Comparison of ENCODE assay signal across 22 cellular contexts in genomic region chr4:154908168-154908567, GRCh38.
A peak's percentile ranks its signal among the peaks of the same experiment; 100 is the strongest.
DNase-seq lines count a peak whose midpoint lies in the region; ATAC-seq and TF ChIP-seq lines count a peak whose summit lies in the region.
"Had no signal": no experiment of that assay in that cellular context is flagged by ENCODE, and none has a peak within 500 bp of the region (broad histone marks: within the 10 kb centered on the region; RNA-seq: fewer than 3 reads in every experiment).

No MANE protein-coding gene starts in this region.

- WGBS in mammary epithelial cell (ENCODE audit: low coverage, missing lambda C conversion rate) = 0% methylated on average over 1 of the region's 1 CpG

- H3K4me3 ChIP-seq in mammary epithelial cell (replicated peaks in 1 of 3; ENCODE audit: insufficient read depth in 1 of 3, low read depth in 2 of 3, low read length in 3 of 3) = no peak overlapping the region

- ATAC-seq in HG03045 (IDR thresholded peaks at IDR 0.05; ENCODE audit: unreplicated experiment) = no peak
- no peak for ATAC-seq in GM21390 (IDR thresholded peaks at IDR 0.05; ENCODE audit: unreplicated experiment)
- no peak for ATAC-seq in HG03175 (IDR thresholded peaks at IDR 0.05; ENCODE audit: unreplicated experiment)
- ATAC-seq: activated CD8-positive, alpha-beta memory T cell treated with anti-CD3 and anti-CD28 coated beads, Interleukin-2, amount 10 ng/mL, durations not matched to agents 7 days and 5 days; left ventricle myocardium superior; naive thymus-derived CD8-positive, alpha-beta T cell; stimulated activated effector memory CD8-positive, alpha-beta T cell treated with anti-CD3 and anti-CD28 coated beads, Interleukin-12 subunit alpha, Interleukin-12 subunit beta, amount 100 ng/mL, for 72 hours had no signal

- no peak overlapping the region for H2AFZ ChIP-seq in mammary epithelial cell (ENCODE audit: low read depth, low read length)

- no peak overlapping the region for H3K4me2 ChIP-seq in mammary epithelial cell (ENCODE audit: insufficient read depth, low read depth, low read length)
- H3K4me2 ChIP-seq: KMS-11 had no signal

- no peaks in the 10 kb centered on the region for H3K79me2 ChIP-seq in mammary epithelial cell (ENCODE audit: insufficient read depth, low read length)

- in situ Hi-C loops in mammary epithelial cell (cut with MboI; ENCODE audit: low sequenced_read_pairs in 2 of 2) = no loop called here

- BruUV-seq in mammary epithelial cell (replicated peaks; lab: Mats Ljungman, UMichigan) = no TSS peak

- DNase-seq in AG20443 (ENCODE audit: low spot score) (peak; percentile 32), LHCN-M2 (ENCODE audit: low read depth) (peak; percentile 8), mammary epithelial cell (peak; percentile 78), kidney tubule cell (ENCODE audit: low spot score) (peak; percentile 92)
- no peak for DNase-seq in effector CD4-positive, alpha-beta T cell
- DNase-seq: activated CD4-positive, alpha-beta T cell treated with anti-CD3 and anti-CD28 coated beads, Interleukin-2, amount 10 ng/mL, durations not matched to agents 7 days and 5 days; activated CD8-positive, alpha-beta memory T cell treated with anti-CD3 and anti-CD28 coated beads, Interleukin-2, amount 10 ng/mL, durations not matched to agents 7 days and 5 days; anterior cingulate cortex; C1 segment of cervical spinal cord; Caco-2; dermis blood vessel endothelial cell; left ventricle myocardium superior; naive thymus-derived CD8-positive, alpha-beta T cell; NCI-H1092; NCI-H187; NCI-H526 treated with DMSO at 0.1 percent for 48 hours; WERI-Rb-1 had no signal

- no peaks in the 10 kb centered on the region for H4K20me1 ChIP-seq in mammary epithelial cell (ENCODE audit: insufficient read depth, low read length)

- H3K4me1 ChIP-seq in mammary epithelial cell (ENCODE audit: insufficient read depth, low read length) = peaks cover 5% of the 10 kb centered on the region
- H3K4me1 ChIP-seq: Caco-2 had no signal

- H3K27me3 ChIP-seq in mammary epithelial cell (ENCODE audit: insufficient read depth, low read length) = no peaks in the 10 kb centered on the region

- TF ChIP-seq CTCF in mammary epithelial cell (conservative IDR thresholded peaks at IDR 0.05 in 1 of 2, IDR thresholded peaks at IDR 0.05 in 1 of 2; ENCODE audit: extremely low read depth in 1 of 2, insufficient read depth in 1 of 2, low read depth in 1 of 2, low read length in 2 of 2) = no peak

- CTCF ChIA-PET in mammary epithelial cell (lab: Charles Lee; ENCODE audit: low non-redundant PET) = no interaction called here

- H3K36me3 ChIP-seq in mammary epithelial cell (ENCODE audit: insufficient read depth, low read length) = no peaks in the 10 kb centered on the region
- H3K36me3 ChIP-seq: WERI-Rb-1 had no signal

- intact Hi-C loops in mammary epithelial cell (cut with micrococcal nuclease) = no loop called here

- H3K27ac ChIP-seq in mammary epithelial cell (ENCODE audit: insufficient read depth, low read depth, low read length) = no peak overlapping the region
- H3K27ac ChIP-seq: KMS-11, WERI-Rb-1 had no signal

- dilution Hi-C loops in mammary epithelial cell (cut with HindIII; ENCODE audit: low sequenced_read_pairs) = no loop called here

- no peak overlapping the region for H3K9ac ChIP-seq in mammary epithelial cell (ENCODE audit: insufficient read depth, low read length)
- H3K9ac ChIP-seq: KMS-11 had no signal

- H3K9me3 ChIP-seq in mammary epithelial cell (replicated peaks; ENCODE audit: insufficient read depth, low read length) = no peaks in the 10 kb centered on the region
- H3K9me3 ChIP-seq: Caco-2 had no signal
